ENCODE assay signal across 1 cellular context in genomic region chr6:87757792-87758191, GRCh38.
TF ChIP-seq lines count a peak whose summit lies in the region.

No MANE protein-coding gene starts in this region.

TF ChIP-seq in HepG2, 621 proteins besides CTCF, POLR2A, EP300 and RAD21:
- TF ChIP-seq TRAFD1 (CRISPR knock-in tag; IDR thresholded peaks at IDR 0.05; ENCODE audit: borderline replicate concordance) = no peak
- peak; percentile 80 for TF ChIP-seq ATF7 (IDR thresholded peaks at IDR 0.05)
- no peak for TF ChIP-seq ATF7 (CRISPR knock-in tag; IDR thresholded peaks at IDR 0.05)
